In the genomic region with DNA sequence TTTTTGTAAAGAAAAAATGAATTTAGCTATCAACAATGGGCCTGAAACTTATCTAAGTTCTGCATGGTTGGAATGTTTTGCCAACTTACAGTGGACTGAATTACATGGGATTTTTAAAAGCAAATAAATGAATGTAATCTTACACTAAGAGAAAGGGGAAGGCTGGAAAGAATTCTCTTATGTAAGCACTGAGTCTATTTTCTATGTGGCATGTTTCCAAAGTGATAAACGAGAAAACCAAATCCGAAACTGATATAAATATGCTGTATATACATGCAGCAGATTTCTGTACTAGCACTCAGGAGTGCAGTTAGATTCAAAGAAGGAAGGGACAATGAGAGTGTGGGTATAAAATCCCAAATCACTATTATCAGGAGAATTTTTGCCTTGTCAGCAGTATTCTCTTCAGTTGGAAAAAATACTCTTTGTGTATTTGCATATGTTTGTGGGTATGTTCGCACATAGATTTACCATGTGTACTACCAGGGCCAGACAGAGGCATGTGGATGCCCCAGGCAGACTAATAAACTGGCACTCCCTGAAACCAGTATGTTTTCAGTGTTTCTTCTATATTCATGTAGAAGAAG, we compare ENCODE assay signal across 24 cellular contexts.
DNase-seq lines count a peak whose midpoint lies in the region; ATAC-seq, FAIRE-seq and TF ChIP-seq lines count a peak whose summit lies in the region.
"Had no signal": no experiment of that assay in that cellular context is flagged by ENCODE, and none has a peak within 500 bp of the region (broad histone marks: within the 10 kb centered on the region; RNA-seq: fewer than 3 reads in every experiment).

No MANE protein-coding gene starts in this region.

- no peak overlapping the region for H2AFZ ChIP-seq in H1 (ENCODE audit: low read length)

- no peak overlapping the region for H3K4me3 ChIP-seq in H1 (ENCODE audit: extremely low read depth in 1 of 4, insufficient read depth in 2 of 4, low read depth in 3 of 4, low read length in 4 of 4)
- H3K4me3 ChIP-seq in right cardiac atrium (ENCODE audit: low read length) = no peak overlapping the region
- H3K4me3 ChIP-seq: lower lobe of right lung, mucosa of descending colon, pancreas, spleen, upper lobe of left lung had no signal

- no peak overlapping the region for H2AK5ac ChIP-seq in H1 (ENCODE audit: low read depth, low read length)

- no peaks in the 10 kb centered on the region; the same call in 1 of the 2 replicates for H3K23me2 ChIP-seq in H1 (ENCODE audit: low read depth, low read length)

- POLR2A ChIA-PET in H1 (lab: Charles Lee; ENCODE audit: partially characterized antibody) = no interaction called here

- H3K14ac ChIP-seq in H1 (ENCODE audit: insufficient read length) = no peak overlapping the region

- no peaks in the 10 kb centered on the region for H4K20me1 ChIP-seq in H1 (replicated peaks in 1 of 2; ENCODE audit: control insufficient read depth in 1 of 2, insufficient read depth in 2 of 2, low read length in 2 of 2)

- no peak for FAIRE-seq in H1 (lab: Jason Lieb, UNC)

- no peaks in the 10 kb centered on the region for H3K36me3 ChIP-seq in H1 (ENCODE audit: control insufficient read depth in 2 of 4, insufficient read depth in 4 of 4, low read length in 3 of 4)
- H3K36me3 ChIP-seq: lower lobe of right lung, pancreas, spleen, upper lobe of left lung had no signal

- H2BK12ac ChIP-seq in H1 (ENCODE audit: low read depth, low read length) = no peak overlapping the region

- H4K5ac ChIP-seq in H1 (ENCODE audit: insufficient read length, low read depth, low read length) = no peak overlapping the region

- no peak overlapping the region for H3K56ac ChIP-seq in H1 (replicated peaks; ENCODE audit: insufficient read length, low read depth, low read length)

- TF ChIP-seq CTCF in H1 (IDR thresholded peaks at IDR 0.05; ENCODE audit: control extremely low read depth in 1 of 3, insufficient read depth in 1 of 3, low read depth in 1 of 3, low read length in 3 of 3) = no peak

- ATAC-seq in HG03460 (IDR thresholded peaks at IDR 0.05; ENCODE audit: unreplicated experiment) (no peak), HG03457 (IDR thresholded peaks at IDR 0.05; ENCODE audit: unreplicated experiment) (no peak), right cardiac atrium (no peak)
- ATAC-seq: activated naive CD8-positive, alpha-beta T cell treated with anti-CD3 and anti-CD28 coated beads, Interleukin-2, amount 50 U/mL, for 24 hours; lower lobe of right lung; mucosa of descending colon; pancreas had no signal

- H4K8ac ChIP-seq in H1 (ENCODE audit: extremely low read depth, insufficient read depth, low read length) = no peak overlapping the region

- intact Hi-C loops in right cardiac atrium (cut with DNase I) = no loop called here

- no peak overlapping the region for H3K4me2 ChIP-seq in H1 (ENCODE audit: insufficient read depth in 1 of 2, low read depth in 2 of 2, low read length in 2 of 2)

- TF ChIP-seq EP300 in H1 (IDR thresholded peaks at IDR 0.05; ENCODE audit: borderline replicate concordance in 1 of 2, low read depth in 2 of 2, low read length in 2 of 2) = no peak

- no peak overlapping the region for H3K18ac ChIP-seq in H1 (ENCODE audit: extremely low read depth, low read length)

- H3K9me3 ChIP-seq in H1 (ENCODE audit: insufficient read depth in 2 of 2, low read depth in 1 of 2, low read length in 1 of 2) (no peaks in the 10 kb centered on the region), right cardiac atrium (ENCODE audit: control insufficient read depth, low read length) (no peaks in the 10 kb centered on the region)
- H3K9me3 ChIP-seq: lower lobe of right lung, mucosa of descending colon, pancreas, upper lobe of left lung had no signal

- no peak overlapping the region for H2BK5ac ChIP-seq in H1 (ENCODE audit: low read depth, low read length)

- H4K91ac ChIP-seq in H1 (replicated peaks; ENCODE audit: insufficient read length, low read length) = no peak overlapping the region

- H3K23ac ChIP-seq in H1 (ENCODE audit: insufficient read length) = no peak overlapping the region

- H2BK120ac ChIP-seq in H1 (replicated peaks; ENCODE audit: low read depth, low read length) = no peak overlapping the region

- no peaks in the 10 kb centered on the region for H3K79me2 ChIP-seq in H1 (ENCODE audit: control insufficient read depth in 1 of 2, insufficient read depth in 2 of 2, low read length in 2 of 2)

- TF ChIP-seq POLR2A in H1 (IDR thresholded peaks at IDR 0.05; ENCODE audit: control extremely low read depth in 1 of 2, low read depth in 2 of 2, low read length in 2 of 2) = no peak

- H3K4me1 ChIP-seq in H1 (replicated peaks in 1 of 4; ENCODE audit: control insufficient read depth in 3 of 4, insufficient read depth in 4 of 4, low read length in 3 of 4) (no peaks in the 10 kb centered on the region), right cardiac atrium (ENCODE audit: control insufficient read depth, insufficient read depth, low read length) (no peaks in the 10 kb centered on the region)
- H3K4me1 ChIP-seq: lower lobe of right lung, spleen, upper lobe of left lung had no signal

- no peak for TF ChIP-seq RAD21 in H1 (IDR thresholded peaks at IDR 0.05 in 1 of 2, conservative IDR thresholded peaks at IDR 0.05 in 1 of 2; ENCODE audit: low read depth in 2 of 2, low read length in 2 of 2)

- H3K79me1 ChIP-seq in H1 (ENCODE audit: low read depth, low read length) = no peaks in the 10 kb centered on the region

- CTCF ChIA-PET in H1 (lab: Charles Lee; ENCODE audit: partially characterized antibody) = interaction anchor here (1.0 kb wide), 1 partner anchor 13 kb away, joined by 3 read pairs; no protein-coding TSS in a partner anchor

- H2BK15ac ChIP-seq in H1 (ENCODE audit: low read length) = no peak overlapping the region

- H3K27ac ChIP-seq in H1 (ENCODE audit: low read depth, low read length) (no peak overlapping the region), right cardiac atrium (ENCODE audit: low read length) (no peak overlapping the region)
- H3K27ac ChIP-seq: lower lobe of right lung, pancreas, spleen, upper lobe of left lung had no signal

- H3K27me3 ChIP-seq in H1 (replicated peaks in 1 of 4; ENCODE audit: control insufficient read depth in 3 of 4, extremely low read depth in 1 of 4, insufficient read depth in 3 of 4, low read length in 3 of 4) = no peaks in the 10 kb centered on the region
- H3K27me3 ChIP-seq in right cardiac atrium (ENCODE audit: control insufficient read depth, insufficient read depth) = no peaks in the 10 kb centered on the region
- H3K27me3 ChIP-seq: spleen, upper lobe of left lung had no signal

- no peak overlapping the region for H3K9ac ChIP-seq in H1 (replicated peaks in 1 of 4; ENCODE audit: extremely low read depth in 1 of 4, low read depth in 3 of 4, low read length in 3 of 4)

- WGBS in H1 (ENCODE audit: extremely low coverage in 1 of 2, insufficient coverage in 1 of 2, insufficient read length in 1 of 2, insufficient replicate concordance in 2 of 2, low coverage in 1 of 2, low lambda C conversion rate in 2 of 2, missing lambda C conversion rate in 1 of 2), 2 experiments = 91% methylated on average over 3 of the region's 3 CpGs; no CpG with 5 or more reads in 1 of the 2 experiments
- WGBS in right cardiac atrium = 34% methylated on average over 3 of the region's 3 CpGs

- no peak overlapping the region for H3K4ac ChIP-seq in H1 (replicated peaks; ENCODE audit: insufficient read length, low read depth, low read length)

- H2BK20ac ChIP-seq in H1 (ENCODE audit: low read length) = no peak overlapping the region

- DNase-seq in EH (ENCODE audit: low read depth) (peak; percentile 50), NCI-H69 (lab: John Stamatoyannopoulos, UW) (peak; percentile 50), H1 (ENCODE audit: low read depth in 1 of 2, low spot score in 2 of 2) (no peak), superior temporal gyrus (ENCODE audit: extremely low spot score) (peak; percentile 16), right cardiac atrium (no peak)
- DNase-seq: activated B cell treated with CpG ODN at 0.5 μM for 24 hours; activated CD4-positive, alpha-beta T cell treated with anti-CD3 and anti-CD28 coated beads, Interleukin-2, amount 50 U/mL, for 1 hour; activated naive CD8-positive, alpha-beta T cell treated with anti-CD3 and anti-CD28 coated beads, Interleukin-2, amount 50 U/mL, for 24 hours; activated T-cell treated with anti-CD3 and anti-CD28 coated beads, Interleukin-2, amount 50 U/mL, for 48 hours; effector CD4-positive, alpha-beta T cell; GOT3; kidney glomerular epithelial cell; lower lobe of right lung; mucosa of descending colon; NCI-H1105 treated with DMSO at 0.1 percent for 48 hours; NCI-H2029 treated with DMSO at 0.1 percent for 48 hours; NCI-H446; nephron progenitor cell; pancreas; spleen; stimulated activated CD4-positive, alpha-beta T cell treated with anti-CD3 and anti-CD28 coated beads, Interleukin-4, amount 100 ng/mL, for 1 hour; upper lobe of left lung had no signal

TF ChIP-seq in H1, 55 proteins besides CTCF, POLR2A, EP300 and RAD21:
- TF ChIP-seq GTF2F1 (IDR thresholded peaks at IDR 0.05; ENCODE audit: borderline replicate concordance, low read depth, low read length) (no peak), HDAC6 (IDR thresholded peaks at IDR 0.05; ENCODE audit: low read depth, low read length) (no peak), MAFK (IDR thresholded peaks at IDR 0.05; ENCODE audit: low read depth, low read length) (peak; percentile 97), CBX8 (IDR thresholded peaks at IDR 0.05; ENCODE audit: borderline replicate concordance, low read depth, low read length) (no peak)
TF ChIP-seq in H1: peak in this region for 1.

Comparison
In these comparisons a context has a peak if more than half of its experiments do, and no peak if none do; other contexts are left out.
1. DNase-seq: peak in EH (single experiment), NCI-H69 (single experiment) and superior temporal gyrus (single experiment); none in H1 (0 of 2) and right cardiac atrium (0 of 3).